ENCODE assay signal across 21 cellular contexts in the genomic region with DNA sequence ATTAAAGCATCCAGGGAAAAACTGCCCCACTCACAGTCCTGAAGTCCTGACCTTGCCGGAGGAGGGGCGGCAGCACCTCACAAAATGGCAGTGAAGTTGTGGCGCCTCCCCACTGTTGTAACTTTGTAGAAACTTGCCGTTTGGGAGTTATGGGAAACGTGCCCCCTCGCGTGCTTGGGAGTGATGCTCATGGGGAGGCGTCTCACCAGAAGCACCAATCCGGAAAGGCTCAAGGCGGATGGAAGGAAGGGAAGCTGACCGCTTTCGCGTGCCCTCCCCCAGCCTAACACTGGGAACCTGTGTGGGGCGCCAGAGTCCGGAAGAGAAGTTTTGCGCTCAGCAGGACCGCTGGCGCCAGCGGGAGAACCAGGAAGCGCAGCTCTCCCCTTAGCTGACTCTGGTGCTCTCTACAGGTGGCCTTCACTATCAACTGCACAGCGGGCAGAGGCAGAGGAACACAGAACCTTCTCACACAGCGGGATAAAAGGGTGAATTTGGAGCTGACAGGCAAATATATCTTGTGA. TPM values are rescaled to one million over a fixed set of nuclear protein-coding genes. Genes with fewer than 3 reads are reported as not detected.
DNase-seq lines count a peak whose midpoint lies in the region; ATAC-seq and TF ChIP-seq lines count a peak whose summit lies in the region.
"Had no signal": no experiment of that assay in that cellular context is flagged by ENCODE, and none has a peak within 500 bp of the region (broad histone marks: within the 10 kb centered on the region; RNA-seq: fewer than 3 reads in every experiment).

A gene with protein sequence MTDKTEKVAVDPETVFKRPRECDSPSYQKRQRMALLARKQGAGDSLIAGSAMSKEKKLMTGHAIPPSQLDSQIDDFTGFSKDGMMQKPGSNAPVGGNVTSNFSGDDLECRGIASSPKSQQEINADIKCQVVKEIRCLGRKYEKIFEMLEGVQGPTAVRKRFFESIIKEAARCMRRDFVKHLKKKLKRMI (minus strand): TSS at position 151 of the 524 bp plus-strand sequence. CDS start 8,100 bp downstream, outside the sequence.
A gene with protein sequence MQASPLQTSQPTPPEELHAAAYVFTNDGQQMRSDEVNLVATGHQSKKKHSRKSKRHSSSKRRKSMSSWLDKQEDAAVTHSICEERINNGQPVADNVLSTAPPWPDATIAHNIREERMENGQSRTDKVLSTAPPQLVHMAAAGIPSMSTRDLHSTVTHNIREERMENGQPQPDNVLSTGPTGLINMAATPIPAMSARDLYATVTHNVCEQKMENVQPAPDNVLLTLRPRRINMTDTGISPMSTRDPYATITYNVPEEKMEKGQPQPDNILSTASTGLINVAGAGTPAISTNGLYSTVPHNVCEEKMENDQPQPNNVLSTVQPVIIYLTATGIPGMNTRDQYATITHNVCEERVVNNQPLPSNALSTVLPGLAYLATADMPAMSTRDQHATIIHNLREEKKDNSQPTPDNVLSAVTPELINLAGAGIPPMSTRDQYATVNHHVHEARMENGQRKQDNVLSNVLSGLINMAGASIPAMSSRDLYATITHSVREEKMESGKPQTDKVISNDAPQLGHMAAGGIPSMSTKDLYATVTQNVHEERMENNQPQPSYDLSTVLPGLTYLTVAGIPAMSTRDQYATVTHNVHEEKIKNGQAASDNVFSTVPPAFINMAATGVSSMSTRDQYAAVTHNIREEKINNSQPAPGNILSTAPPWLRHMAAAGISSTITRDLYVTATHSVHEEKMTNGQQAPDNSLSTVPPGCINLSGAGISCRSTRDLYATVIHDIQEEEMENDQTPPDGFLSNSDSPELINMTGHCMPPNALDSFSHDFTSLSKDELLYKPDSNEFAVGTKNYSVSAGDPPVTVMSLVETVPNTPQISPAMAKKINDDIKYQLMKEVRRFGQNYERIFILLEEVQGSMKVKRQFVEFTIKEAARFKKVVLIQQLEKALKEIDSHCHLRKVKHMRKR (plus strand): TSS at position 423 of the 524 bp plus-strand sequence. CDS start 2,527 bp downstream, outside the sequence.

- H2BK5ac ChIP-seq in trophoblast cell (ENCODE audit: low read depth, low read length, poor library complexity): no peak within 1 kb of the TSS

- peak; percentile 12 for DNase-seq in COLO829 (ENCODE audit: low spot score)
- peak; percentile 37 for DNase-seq in GM23338 (ENCODE audit: low spot score)
- peak; percentile 2 for DNase-seq in NCI-H146 treated with DMSO at 0.1 percent for 48 hours (lab: John Stamatoyannopoulos, UW; ENCODE audit: unreplicated experiment)
- peak; percentile 25 for DNase-seq in inferior parietal cortex (ENCODE audit: extremely low spot score)
- DNase-seq in MV-4-11 (lab: John Stamatoyannopoulos, UW): no peak
- no peak for DNase-seq in NCI-H1092 treated with DMSO at 0.1 percent for 48 hours (lab: John Stamatoyannopoulos, UW)
- DNase-seq in left lung: no peak
- DNase-seq in trophoblast cell: no peak
- DNase-seq: CD4-positive, CD25-positive, alpha-beta regulatory T cell; DMS79 treated with DMSO at 0.1 percent for 48 hours; Kasumi-1; MM.1S; NCI-H1105 treated with DMSO at 0.1 percent for 48 hours; NCI-H2029 treated with DMSO at 0.1 percent for 48 hours; NCI-H2171 treated with DMSO at 0.1 percent for 48 hours; NCI-H446 treated with DMSO at 0.1 percent for 48 hours; SHP77 had no signal

- H3K79me2 ChIP-seq in GM23338 (replicated peaks; ENCODE audit: insufficient read depth) (no peaks in the 10 kb centered on the region), trophoblast cell (ENCODE audit: control insufficient read depth, insufficient read depth, low read length, poor library complexity) (no peaks in the 10 kb centered on the region)

- peak in 1 of 2 experiments; percentile 24; a peak in 2 of 4 replicates for TF ChIP-seq CTCF in GM23338 (conservative IDR thresholded peaks at IDR 0.05; ENCODE audit: low read depth in 2 of 2)
- no peak for TF ChIP-seq CTCF in left lung (IDR thresholded peaks at IDR 0.05)

- no peak within 1 kb of the TSS for H3K18ac ChIP-seq in trophoblast cell (ENCODE audit: low read length)

- H3K36me3 Mint-ChIP-seq in GM23338 (ENCODE audit: low read depth): peaks cover 3% of the 10 kb centered on the region; the same call in 2 of the 3 replicates
- H3K36me3 Mint-ChIP-seq: CD4-positive, CD25-positive, alpha-beta regulatory T cell had no signal

- ATAC-seq in GM23338 (peak; percentile 69), left lung (no peak)
- ATAC-seq: HCT116, Panc1, SK-N-SH treated with all-trans-retinoic acid at 6 μM for 48 hours had no signal

- peaks cover 23% of the 10 kb centered on the region for H3K9me3 Mint-ChIP-seq in GM23338

- WGBS in trophoblast cell (ENCODE audit: extremely low coverage, insufficient coverage, insufficient read length): no CpG with 5 or more reads among the region's 22 CpGs

- H4K20me1 ChIP-seq in GM23338 (replicated peaks; ENCODE audit: insufficient read depth): no peaks in the 10 kb centered on the region

- intact Hi-C loops in left lung (cut with DNase I): no loop called here

- no peaks in the 10 kb centered on the region for H3K4me1 Mint-ChIP-seq in GM23338
- H3K4me1 Mint-ChIP-seq: CD4-positive, CD25-positive, alpha-beta regulatory T cell had no signal

- no peak within 1 kb of the TSS for H3K9ac ChIP-seq in trophoblast cell (ENCODE audit: low read length)

- H2BK120ac ChIP-seq in trophoblast cell (ENCODE audit: insufficient read depth, low read length, poor library complexity): no peak within 1 kb of the TSS

- no peaks in the 10 kb centered on the region for H3F3A ChIP-seq in GM23338 (replicated peaks; ENCODE audit: low read depth)

- H3K4me3 Mint-ChIP-seq in GM23338: no peak within 1 kb of the TSS
- H3K4me3 Mint-ChIP-seq: CD4-positive, CD25-positive, alpha-beta regulatory T cell had no signal

- H3K4me2 ChIP-seq in GM23338 (no peak within 1 kb of the TSS), trophoblast cell (ENCODE audit: low read length) (no peak within 1 kb of the TSS)

- no peak within 1 kb of the TSS for H2AK5ac ChIP-seq in trophoblast cell (ENCODE audit: low read length)

- H3K27ac ChIP-seq in GM23338 (ENCODE audit: low read depth): no peak within 1 kb of the TSS
- no peak within 1 kb of the TSS for H3K27ac ChIP-seq in left lung
- H3K27ac ChIP-seq in trophoblast cell (ENCODE audit: low read depth, low read length): no peak within 1 kb of the TSS

- no peak within 1 kb of the TSS for H3K23ac ChIP-seq in trophoblast cell (ENCODE audit: low read length)

- H2BK12ac ChIP-seq in trophoblast cell (ENCODE audit: low read length): no peak within 1 kb of the TSS

- H3K79me1 ChIP-seq in trophoblast cell (ENCODE audit: low read length): no peaks in the 10 kb centered on the region

- no peaks in the 10 kb centered on the region for H3K9me2 ChIP-seq in GM23338 (ENCODE audit: insufficient read depth)

- no peaks in the 10 kb centered on the region for H3K27me3 Mint-ChIP-seq in GM23338 (ENCODE audit: insufficient read depth, low read depth, poor library complexity)
- H3K27me3 Mint-ChIP-seq: CD4-positive, CD25-positive, alpha-beta regulatory T cell had no signal

- no peak within 1 kb of the TSS for H4K12ac ChIP-seq in trophoblast cell (ENCODE audit: low read depth, low read length)

- H4K8ac ChIP-seq in trophoblast cell (ENCODE audit: low read depth, low read length): no peak within 1 kb of the TSS

- H2AFZ ChIP-seq in GM23338 (no peak within 1 kb of the TSS), trophoblast cell (ENCODE audit: insufficient read depth, low read length, poor library complexity) (no peak within 1 kb of the TSS)

- H3K4me1 ChIP-seq in GM23338 (ENCODE audit: insufficient read depth) (no peaks in the 10 kb centered on the region), left lung (no peaks in the 10 kb centered on the region), trophoblast cell (ENCODE audit: control insufficient read depth in 1 of 2, insufficient read depth in 2 of 2, low read length in 2 of 2) (no peaks in the 10 kb centered on the region)

- H3K4ac ChIP-seq in trophoblast cell (ENCODE audit: low read depth, low read length): no peak within 1 kb of the TSS

- H3K4me3 ChIP-seq in GM23338 (no peak within 1 kb of the TSS), left lung (no peak within 1 kb of the TSS), trophoblast cell (ENCODE audit: low read depth, low read length) (no peak within 1 kb of the TSS)

- no peak within 1 kb of the TSS for H3K14ac ChIP-seq in trophoblast cell (ENCODE audit: low read length)

- H3K9me3 ChIP-seq in left lung: no peaks in the 10 kb centered on the region
- H3K9me3 ChIP-seq in trophoblast cell (ENCODE audit: insufficient read depth, low read depth, low read length): peaks cover 11% of the 10 kb centered on the region

- no peaks in the 10 kb centered on the region for H3K27me3 ChIP-seq in GM23338 (ENCODE audit: insufficient read depth)
- no peaks in the 10 kb centered on the region for H3K27me3 ChIP-seq in left lung
- no peaks in the 10 kb centered on the region for H3K27me3 ChIP-seq in trophoblast cell (ENCODE audit: insufficient read depth, low read length)

- H3K27ac Mint-ChIP-seq in GM23338: no peak within 1 kb of the TSS
- H3K27ac Mint-ChIP-seq: CD4-positive, CD25-positive, alpha-beta regulatory T cell had no signal

- no peak within 1 kb of the TSS for H4K91ac ChIP-seq in trophoblast cell (ENCODE audit: low read depth, low read length)

- H3K36me3 ChIP-seq in GM23338 (ENCODE audit: insufficient read depth) (no peaks in the 10 kb centered on the region), left lung (no peaks in the 10 kb centered on the region), trophoblast cell (ENCODE audit: control insufficient read depth in 1 of 2, insufficient read depth in 2 of 2, low read length in 2 of 2) (no peaks in the 10 kb centered on the region)

RNA-seq across cellular contexts. Expression of the first gene that starts in this region (rescaled TPM):
- not detected in 2 replicates for total RNA-seq in GM23338 (2014; rRNA removed; shearing (Covaris generic))
- polyA plus RNA-seq in GM23338 (2016; fragmentation: Nextera tagmentation; extraction: Ambion mirVana): not detected in 2 replicates
- not detected for total RNA-seq in left lung
- polyA plus RNA-seq in trophoblast cell (2013): not detected in 2 replicates
- total RNA-seq: CD4-positive, CD25-positive, alpha-beta regulatory T cell; T-helper 1 cell treated with Interleukin-12 subunit alpha and Interleukin-12 subunit beta and Interleukin-4 antibody, amounts not matched to agents 30 ng/mL and 1 ng/mL, for 36 hours had no signal

RNA-seq across cellular contexts. Expression of the second gene that starts in this region (rescaled TPM):
- total RNA-seq in GM23338 (2014; rRNA removed; shearing (Covaris generic)): 0.19 TPM in 1 of 2 replicates, not detected in the other
- polyA plus RNA-seq in GM23338 (2016; fragmentation: Nextera tagmentation; extraction: Ambion mirVana): not detected in 2 replicates
- not detected for total RNA-seq in left lung
- not detected in 2 replicates for polyA plus RNA-seq in trophoblast cell (2013)
- total RNA-seq: CD4-positive, CD25-positive, alpha-beta regulatory T cell; T-helper 1 cell treated with Interleukin-12 subunit alpha and Interleukin-12 subunit beta and Interleukin-4 antibody, amounts not matched to agents 30 ng/mL and 1 ng/mL, for 36 hours had no signal
- polyA plus RNA-seq: CD4-positive, CD25-positive, alpha-beta regulatory T cell had no signal

Comparison
In these comparisons a context has a peak if more than half of its experiments do, and no peak if none do; other contexts are left out.
1. Peak in DNase-seq and ATAC-seq in GM23338; RNA of the genes that start here not detected or under 1 TPM.
2. DNase-seq: peak in COLO829 (single experiment), NCI-H146 treated with DMSO at 0.1 percent for 48 hours (single experiment) and inferior parietal cortex (single experiment); none in MV-4-11 (single experiment), NCI-H1092 treated with DMSO at 0.1 percent for 48 hours (single experiment), left lung (0 of 2) and trophoblast cell (0 of 2).